Comparison of ENCODE assay signal across 9 cellular contexts in the genomic region with DNA sequence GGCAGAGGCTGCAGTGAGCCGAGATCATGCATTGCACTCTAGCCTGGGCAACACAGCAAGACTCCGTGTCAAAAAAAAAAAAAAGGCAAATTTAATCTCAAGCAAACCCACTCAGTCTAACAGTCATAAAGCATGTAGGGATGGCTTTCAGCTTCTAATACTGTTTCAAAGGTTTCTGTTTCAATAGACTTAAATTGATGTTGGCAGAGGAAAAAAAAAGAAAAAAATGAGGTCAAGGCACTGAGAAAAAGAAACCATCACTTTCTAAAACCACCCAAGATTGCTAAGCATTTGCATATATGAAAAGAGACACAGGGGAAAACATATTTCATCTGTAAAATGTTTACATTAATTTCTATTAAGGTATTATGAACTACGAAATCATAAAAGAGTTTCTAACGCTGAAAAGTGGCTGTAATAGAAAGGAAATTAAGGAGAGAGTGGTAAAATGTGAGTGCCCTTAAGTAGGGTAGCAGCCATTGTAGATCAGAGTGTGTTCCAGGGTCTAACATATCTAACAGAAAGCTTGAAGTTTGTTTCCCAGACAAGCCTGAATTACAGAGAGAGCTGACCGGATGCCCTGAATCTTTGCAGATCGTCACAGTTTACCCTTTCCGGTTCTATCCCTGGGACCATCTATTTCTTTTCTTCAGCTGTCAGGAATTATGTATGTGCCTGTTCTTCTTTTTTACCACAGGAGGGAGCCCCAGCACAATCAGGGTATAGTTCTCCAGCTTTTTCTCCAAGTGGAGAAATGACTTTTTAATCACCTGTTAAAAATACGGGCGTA.
DNase-seq lines count a peak whose midpoint lies in the region; ATAC-seq and TF ChIP-seq lines count a peak whose summit lies in the region.
"Had no signal": no experiment of that assay in that cellular context is flagged by ENCODE, and none has a peak within 500 bp of the region (broad histone marks: within the 10 kb centered on the region; RNA-seq: fewer than 3 reads in every experiment).

No MANE protein-coding gene starts in this region.

- CTCF ChIA-PET in A673 (lab: Charles Lee), result interaction anchor here (0.7 kb wide), 1 partner anchor 556 kb away, joined by 3 read pairs; no protein-coding TSS in a partner anchor
- CTCF ChIA-PET in CD8-positive, alpha-beta T cell (lab: Charles Lee), result interaction anchor here (0.8 to 1.5 kb wide), 2 partner anchors 11 to 867 kb away, joined by 3 to 6 read pairs; no protein-coding TSS in a partner anchor

- H3K36me3 Mint-ChIP-seq in CD8-positive, alpha-beta T cell, result no peaks in the 10 kb centered on the region

- no peak overlapping the region for H3K4me3 ChIP-seq in A673 (ENCODE audit: low read depth, low read length, poor library complexity, severe bottlenecking)
- H3K4me3 ChIP-seq in kidney epithelial cell (ENCODE audit: low read depth, low read length), result no peak overlapping the region
- H3K4me3 ChIP-seq in CD8-positive, alpha-beta T cell (ENCODE audit: low read depth, low read length), result no peak overlapping the region

- DNase-seq in A673 (ENCODE audit: low spot score), result peak; percentile 72
- DNase-seq in GM13977 (ENCODE audit: low spot score), result peak; percentile 28
- DNase-seq in NCI-H2107 treated with DMSO at 0.1 percent for 48 hours (lab: John Stamatoyannopoulos, UW; ENCODE audit: unreplicated experiment), result peak; percentile 89
- DNase-seq in amniotic epithelial cell (ENCODE audit: low read depth), result peak; percentile 40
- no peak for DNase-seq in kidney epithelial cell (ENCODE audit: low read depth)
- no peak for DNase-seq in T-helper 9 cell
- DNase-seq in CD8-positive, alpha-beta T cell, result no peak

- POLR2A ChIA-PET in A673 (lab: Charles Lee; ENCODE audit: low non-redundant PET), result no interaction called here
- POLR2A ChIA-PET in CD8-positive, alpha-beta T cell (lab: Charles Lee), result no interaction called here

- H3K27me3 ChIP-seq in A673 (replicated peaks; ENCODE audit: insufficient read depth, low read depth, low read length, poor library complexity), result no peaks in the 10 kb centered on the region
- no peaks in the 10 kb centered on the region for H3K27me3 ChIP-seq in kidney epithelial cell (ENCODE audit: control insufficient read depth, insufficient read depth, low read length)
- no peaks in the 10 kb centered on the region for H3K27me3 ChIP-seq in CD8-positive, alpha-beta T cell (ENCODE audit: insufficient read depth, low read length)

- H3K9me3 Mint-ChIP-seq in CD8-positive, alpha-beta T cell, result no peaks in the 10 kb centered on the region

- H3K36me3 ChIP-seq in A673 (ENCODE audit: insufficient read depth, low read length, poor library complexity, severe bottlenecking) (no peaks in the 10 kb centered on the region), kidney epithelial cell (ENCODE audit: control insufficient read depth, insufficient read depth, low read length) (no peaks in the 10 kb centered on the region)
- no peaks in the 10 kb centered on the region for H3K36me3 ChIP-seq in CD8-positive, alpha-beta T cell (ENCODE audit: insufficient read depth, low read length)

- H3K27me3 Mint-ChIP-seq in CD8-positive, alpha-beta T cell (ENCODE audit: low read depth), result peaks cover 17% of the 10 kb centered on the region

- intact Hi-C loops in A673 (cut with micrococcal nuclease; ENCODE audit: unreplicated experiment), result loop anchor here (10.0 kb wide), 1 partner anchor 440 kb away; no protein-coding TSS in a partner anchor
- intact Hi-C loops in CD8-positive, alpha-beta T cell (cut with DNase I, micrococcal nuclease), result loop anchor here in 1 of 2 experiments (1.0 kb wide), 1 partner anchor 869 kb away; no protein-coding TSS in a partner anchor

- TF ChIP-seq CTCF in A673 (conservative IDR thresholded peaks at IDR 0.05; ENCODE audit: low read depth, low read length), result peak; percentile 65
- TF ChIP-seq CTCF in GM13977 (IDR thresholded peaks at IDR 0.05; ENCODE audit: extremely low read depth, insufficient read depth, missing control alignments), result peak; percentile 63
- TF ChIP-seq CTCF in kidney epithelial cell (IDR thresholded peaks at IDR 0.05; ENCODE audit: insufficient read depth, low read length, poor library complexity, severe bottlenecking), result peak; percentile 78
- no peak for TF ChIP-seq CTCF in CD8-positive, alpha-beta T cell (IDR thresholded peaks at IDR 0.05)

- no TSS peak for BruUV-seq in A673 (replicated peaks; lab: Mats Ljungman, UMichigan)

- in situ Hi-C loops in GM13977 (cut with MboI; ENCODE audit: low pct_unique_long_range_greater_than_20kb, low sequenced_read_pairs, unreplicated experiment), result loop anchor here (25.0 kb wide), 1 partner anchor 858 kb away; no protein-coding TSS in a partner anchor

- no peak overlapping the region for H3K4me3 Mint-ChIP-seq in CD8-positive, alpha-beta T cell

- no peaks in the 10 kb centered on the region for H3K9me3 ChIP-seq in A673 (ENCODE audit: low read depth, low read length, poor library complexity, severe bottlenecking)
- H3K9me3 ChIP-seq in CD8-positive, alpha-beta T cell (ENCODE audit: low read length), result no peaks in the 10 kb centered on the region

- no peaks in the 10 kb centered on the region for H3K4me1 Mint-ChIP-seq in CD8-positive, alpha-beta T cell (ENCODE audit: low read depth)

- ATAC-seq in HG02885 (IDR thresholded peaks at IDR 0.05; ENCODE audit: poor library complexity, unreplicated experiment), result peak; percentile 79
- ATAC-seq in CD8-positive, alpha-beta T cell, result no peak

- no peak overlapping the region for H3K27ac ChIP-seq in A673 (ENCODE audit: low read depth, low read length, poor library complexity, severe bottlenecking)
- no peak overlapping the region for H3K27ac ChIP-seq in CD8-positive, alpha-beta T cell (ENCODE audit: low read depth, low read length)
- H3K27ac ChIP-seq: epithelial cell of prostate had no signal

- peaks cover 6% of the 10 kb centered on the region for H3K4me1 ChIP-seq in A673 (ENCODE audit: insufficient read depth, low read length, poor library complexity, severe bottlenecking)
- no peaks in the 10 kb centered on the region for H3K4me1 ChIP-seq in CD8-positive, alpha-beta T cell (ENCODE audit: insufficient read depth, low read length)

- no peak overlapping the region for H3K27ac Mint-ChIP-seq in CD8-positive, alpha-beta T cell

Comparison
In these comparisons a context has a peak if more than half of its experiments do, and no peak if none do; other contexts are left out.
1. DNase-seq: peak in A673 (single experiment), GM13977 (single experiment), NCI-H2107 treated with DMSO at 0.1 percent for 48 hours (single experiment) and amniotic epithelial cell (single experiment); none in kidney epithelial cell (single experiment), T-helper 9 cell (single experiment) and CD8-positive, alpha-beta T cell (0 of 7).